ENCODE assay signal across 1 cellular context in genomic region chr12:114688256-114688845, GRCh38.
TF ChIP-seq lines count a peak whose summit lies in the region.

No MANE protein-coding gene starts in this region.

TF ChIP-seq in IMR-90, 13 proteins besides CTCF, POLR2A, EP300 and RAD21:
- TF ChIP-seq MXI1 (IDR thresholded peaks at IDR 0.05; ENCODE audit: borderline replicate concordance, low read depth, low read length) (no peak), CEBPB (IDR thresholded peaks at IDR 0.05; ENCODE audit: low read depth, low read length) (no peak), NFE2L2 (IDR thresholded peaks at IDR 0.05; ENCODE audit: low read depth, low read length) (no peak), USF2 (IDR thresholded peaks at IDR 0.05; ENCODE audit: low read depth, low read length) (no peak), BHLHE40 (IDR thresholded peaks at IDR 0.05; ENCODE audit: low read depth, low read length) (no peak), SMC3 (IDR thresholded peaks at IDR 0.05; ENCODE audit: low read depth, low read length) (no peak), MAFK (IDR thresholded peaks at IDR 0.05; ENCODE audit: low read depth, low read length) (no peak)
TF ChIP-seq in IMR-90: peak in this region for 0.
